In the genomic region with DNA sequence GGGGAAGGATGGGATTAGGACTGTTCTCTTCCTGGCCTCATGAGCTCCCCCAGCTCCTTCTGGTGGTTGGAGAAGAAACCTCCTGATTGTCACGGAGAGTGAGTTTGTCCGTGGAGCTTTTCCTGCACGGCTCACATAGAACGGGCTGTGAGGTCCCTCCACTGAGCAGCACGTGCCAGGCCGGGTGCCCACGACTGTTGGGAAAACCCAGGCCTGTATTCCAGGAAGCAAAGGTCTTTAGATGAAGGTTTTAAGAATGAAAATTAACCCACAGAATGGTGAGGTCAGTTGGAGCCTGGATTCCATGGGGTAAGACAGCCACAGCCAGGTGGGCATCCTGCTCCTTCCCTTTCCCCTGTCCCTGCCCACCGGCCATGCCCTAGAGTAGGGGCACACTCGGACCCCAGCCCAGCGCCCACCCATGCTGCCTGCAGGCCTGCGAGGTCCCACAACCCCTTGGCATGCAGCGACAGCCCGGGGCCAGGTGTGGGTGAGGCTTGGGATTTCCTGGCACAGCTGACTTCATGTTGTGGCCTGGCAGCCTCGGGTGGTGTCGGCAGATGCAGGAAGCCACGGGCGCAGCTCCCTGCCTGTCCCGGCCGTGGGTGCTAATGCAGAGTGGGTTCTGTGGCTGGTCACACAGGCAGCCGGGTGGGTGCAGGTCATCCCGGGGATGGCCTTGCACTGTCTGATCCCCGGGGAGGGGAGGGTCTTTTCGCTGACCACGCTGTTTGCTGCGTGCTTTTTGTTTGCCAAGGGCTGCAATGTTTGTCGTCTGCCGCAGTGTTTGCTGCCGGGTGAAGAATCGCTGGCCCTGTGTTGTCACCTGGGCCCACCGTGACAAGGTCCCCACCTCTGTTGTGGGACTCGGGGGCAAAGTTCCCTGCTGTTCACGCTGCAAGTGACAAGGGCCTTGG, we compare ENCODE assay signal across 1 cellular context.
TF ChIP-seq lines count a peak whose summit lies in the region.

No MANE protein-coding gene starts in this region.

TF ChIP-seq in HepG2, 621 proteins besides CTCF, POLR2A, EP300 and RAD21 (continued from another document and continues in another):
- TF ChIP-seq, protein P1, sequence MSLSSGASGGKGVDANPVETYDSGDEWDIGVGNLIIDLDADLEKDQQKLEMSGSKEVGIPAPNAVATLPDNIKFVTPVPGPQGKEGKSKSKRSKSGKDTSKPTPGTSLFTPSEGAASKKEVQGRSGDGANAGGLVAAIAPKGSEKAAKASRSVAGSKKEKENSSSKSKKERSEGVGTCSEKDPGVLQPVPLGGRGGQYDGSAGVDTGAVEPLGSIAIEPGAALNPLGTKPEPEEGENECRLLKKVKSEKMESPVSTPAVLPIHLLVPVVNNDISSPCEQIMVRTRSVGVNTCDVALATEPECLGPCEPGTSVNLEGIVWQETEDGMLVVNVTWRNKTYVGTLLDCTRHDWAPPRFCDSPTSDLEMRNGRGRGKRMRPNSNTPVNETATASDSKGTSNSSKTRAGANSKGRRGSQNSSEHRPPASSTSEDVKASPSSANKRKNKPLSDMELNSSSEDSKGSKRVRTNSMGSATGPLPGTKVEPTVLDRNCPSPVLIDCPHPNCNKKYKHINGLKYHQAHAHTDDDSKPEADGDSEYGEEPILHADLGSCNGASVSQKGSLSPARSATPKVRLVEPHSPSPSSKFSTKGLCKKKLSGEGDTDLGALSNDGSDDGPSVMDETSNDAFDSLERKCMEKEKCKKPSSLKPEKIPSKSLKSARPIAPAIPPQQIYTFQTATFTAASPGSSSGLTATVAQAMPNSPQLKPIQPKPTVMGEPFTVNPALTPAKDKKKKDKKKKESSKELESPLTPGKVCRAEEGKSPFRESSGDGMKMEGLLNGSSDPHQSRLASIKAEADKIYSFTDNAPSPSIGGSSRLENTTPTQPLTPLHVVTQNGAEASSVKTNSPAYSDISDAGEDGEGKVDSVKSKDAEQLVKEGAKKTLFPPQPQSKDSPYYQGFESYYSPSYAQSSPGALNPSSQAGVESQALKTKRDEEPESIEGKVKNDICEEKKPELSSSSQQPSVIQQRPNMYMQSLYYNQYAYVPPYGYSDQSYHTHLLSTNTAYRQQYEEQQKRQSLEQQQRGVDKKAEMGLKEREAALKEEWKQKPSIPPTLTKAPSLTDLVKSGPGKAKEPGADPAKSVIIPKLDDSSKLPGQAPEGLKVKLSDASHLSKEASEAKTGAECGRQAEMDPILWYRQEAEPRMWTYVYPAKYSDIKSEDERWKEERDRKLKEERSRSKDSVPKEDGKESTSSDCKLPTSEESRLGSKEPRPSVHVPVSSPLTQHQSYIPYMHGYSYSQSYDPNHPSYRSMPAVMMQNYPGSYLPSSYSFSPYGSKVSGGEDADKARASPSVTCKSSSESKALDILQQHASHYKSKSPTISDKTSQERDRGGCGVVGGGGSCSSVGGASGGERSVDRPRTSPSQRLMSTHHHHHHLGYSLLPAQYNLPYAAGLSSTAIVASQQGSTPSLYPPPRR (CRISPR knock-in tag; IDR thresholded peaks at IDR 0.05; ENCODE audit: borderline replicate concordance) = peak; percentile 98
- peak; percentile 61 for TF ChIP-seq TP53 (CRISPR knock-in tag; conservative IDR thresholded peaks at IDR 0.05)
- TF ChIP-seq, protein P2, sequence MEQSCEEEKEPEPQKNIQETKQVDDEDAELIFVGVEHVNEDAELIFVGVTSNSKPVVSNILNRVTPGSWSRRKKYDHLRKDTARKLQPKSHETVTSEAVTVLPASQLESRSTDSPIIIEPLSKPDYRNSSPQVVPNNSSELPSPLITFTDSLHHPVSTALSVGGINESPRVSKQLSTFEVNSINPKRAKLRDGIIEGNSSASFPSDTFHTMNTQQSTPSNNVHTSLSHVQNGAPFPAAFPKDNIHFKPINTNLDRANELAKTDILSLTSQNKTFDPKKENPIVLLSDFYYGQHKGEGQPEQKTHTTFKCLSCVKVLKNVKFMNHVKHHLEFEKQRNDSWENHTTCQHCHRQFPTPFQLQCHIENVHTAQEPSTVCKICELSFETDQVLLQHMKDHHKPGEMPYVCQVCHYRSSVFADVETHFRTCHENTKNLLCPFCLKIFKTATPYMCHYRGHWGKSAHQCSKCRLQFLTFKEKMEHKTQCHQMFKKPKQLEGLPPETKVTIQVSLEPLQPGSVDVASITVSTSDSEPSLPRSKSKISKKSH (CRISPR knock-in tag; IDR thresholded peaks at IDR 0.05; ENCODE audit: borderline replicate concordance) = 0 out of 2 replicates have a peak, but pooled peaks have one; percentile 67
- TF ChIP-seq MIXL1 (CRISPR knock-in tag; IDR thresholded peaks at IDR 0.05) = peak; percentile 84
- peak; percentile 94; the same call in 1 of the 2 replicates for TF ChIP-seq ZNF614 (CRISPR knock-in tag; IDR thresholded peaks at IDR 0.05; ENCODE audit: borderline replicate concordance)
- TF ChIP-seq KMT2B (CRISPR knock-in tag; IDR thresholded peaks at IDR 0.05) = peak; percentile 63; the same call in 1 of the 2 replicates
- peak; percentile 98 for TF ChIP-seq SALL1 (CRISPR knock-in tag; IDR thresholded peaks at IDR 0.05)
- peak; percentile 65; the same call in 1 of the 2 replicates for TF ChIP-seq TMF1 (CRISPR knock-in tag; IDR thresholded peaks at IDR 0.05; ENCODE audit: low read depth)
- TF ChIP-seq ELF1 (CRISPR knock-in tag; IDR thresholded peaks at IDR 0.05) = peak; percentile 69
- TF ChIP-seq ZBTB38 (CRISPR knock-in tag; IDR thresholded peaks at IDR 0.05) = peak; percentile 97
- TF ChIP-seq, protein P3, sequence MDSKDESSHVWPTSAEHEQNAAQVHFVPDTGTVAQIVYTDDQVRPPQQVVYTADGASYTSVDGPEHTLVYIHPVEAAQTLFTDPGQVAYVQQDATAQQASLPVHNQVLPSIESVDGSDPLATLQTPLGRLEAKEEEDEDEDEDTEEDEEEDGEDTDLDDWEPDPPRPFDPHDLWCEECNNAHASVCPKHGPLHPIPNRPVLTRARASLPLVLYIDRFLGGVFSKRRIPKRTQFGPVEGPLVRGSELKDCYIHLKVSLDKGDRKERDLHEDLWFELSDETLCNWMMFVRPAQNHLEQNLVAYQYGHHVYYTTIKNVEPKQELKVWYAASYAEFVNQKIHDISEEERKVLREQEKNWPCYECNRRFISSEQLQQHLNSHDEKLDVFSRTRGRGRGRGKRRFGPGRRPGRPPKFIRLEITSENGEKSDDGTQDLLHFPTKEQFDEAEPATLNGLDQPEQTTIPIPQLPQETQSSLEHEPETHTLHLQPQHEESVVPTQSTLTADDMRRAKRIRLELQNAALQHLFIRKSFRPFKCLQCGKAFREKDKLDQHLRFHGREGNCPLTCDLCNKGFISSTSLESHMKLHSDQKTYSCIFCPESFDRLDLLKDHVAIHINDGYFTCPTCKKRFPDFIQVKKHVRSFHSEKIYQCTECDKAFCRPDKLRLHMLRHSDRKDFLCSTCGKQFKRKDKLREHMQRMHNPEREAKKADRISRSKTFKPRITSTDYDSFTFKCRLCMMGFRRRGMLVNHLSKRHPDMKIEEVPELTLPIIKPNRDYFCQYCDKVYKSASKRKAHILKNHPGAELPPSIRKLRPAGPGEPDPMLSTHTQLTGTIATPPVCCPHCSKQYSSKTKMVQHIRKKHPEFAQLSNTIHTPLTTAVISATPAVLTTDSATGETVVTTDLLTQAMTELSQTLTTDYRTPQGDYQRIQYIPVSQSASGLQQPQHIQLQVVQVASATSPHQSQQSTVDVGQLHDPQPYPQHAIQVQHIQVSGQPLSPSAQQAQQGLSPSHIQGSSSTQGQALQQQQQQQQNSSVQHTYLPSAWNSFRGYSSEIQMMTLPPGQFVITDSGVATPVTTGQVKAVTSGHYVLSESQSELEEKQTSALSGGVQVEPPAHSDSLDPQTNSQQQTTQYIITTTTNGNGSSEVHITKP (CRISPR knock-in tag; IDR thresholded peaks at IDR 0.05; ENCODE audit: low read depth) = peak; percentile 70
- peak; percentile 56; the same call in 1 of the 2 replicates for TF ChIP-seq SIX1 (CRISPR knock-in tag; IDR thresholded peaks at IDR 0.05; ENCODE audit: borderline replicate concordance)
- peak; percentile 75; the same call in 1 of the 2 replicates for TF ChIP-seq TFDP1 (CRISPR knock-in tag; IDR thresholded peaks at IDR 0.05; ENCODE audit: borderline replicate concordance)
- peak; percentile 37 for TF ChIP-seq STAG1 (CRISPR knock-in tag; IDR thresholded peaks at IDR 0.05)
- TF ChIP-seq NR2C2 (CRISPR knock-in tag; IDR thresholded peaks at IDR 0.05; ENCODE audit: borderline replicate concordance) = peak; percentile 84
- TF ChIP-seq, protein P4, sequence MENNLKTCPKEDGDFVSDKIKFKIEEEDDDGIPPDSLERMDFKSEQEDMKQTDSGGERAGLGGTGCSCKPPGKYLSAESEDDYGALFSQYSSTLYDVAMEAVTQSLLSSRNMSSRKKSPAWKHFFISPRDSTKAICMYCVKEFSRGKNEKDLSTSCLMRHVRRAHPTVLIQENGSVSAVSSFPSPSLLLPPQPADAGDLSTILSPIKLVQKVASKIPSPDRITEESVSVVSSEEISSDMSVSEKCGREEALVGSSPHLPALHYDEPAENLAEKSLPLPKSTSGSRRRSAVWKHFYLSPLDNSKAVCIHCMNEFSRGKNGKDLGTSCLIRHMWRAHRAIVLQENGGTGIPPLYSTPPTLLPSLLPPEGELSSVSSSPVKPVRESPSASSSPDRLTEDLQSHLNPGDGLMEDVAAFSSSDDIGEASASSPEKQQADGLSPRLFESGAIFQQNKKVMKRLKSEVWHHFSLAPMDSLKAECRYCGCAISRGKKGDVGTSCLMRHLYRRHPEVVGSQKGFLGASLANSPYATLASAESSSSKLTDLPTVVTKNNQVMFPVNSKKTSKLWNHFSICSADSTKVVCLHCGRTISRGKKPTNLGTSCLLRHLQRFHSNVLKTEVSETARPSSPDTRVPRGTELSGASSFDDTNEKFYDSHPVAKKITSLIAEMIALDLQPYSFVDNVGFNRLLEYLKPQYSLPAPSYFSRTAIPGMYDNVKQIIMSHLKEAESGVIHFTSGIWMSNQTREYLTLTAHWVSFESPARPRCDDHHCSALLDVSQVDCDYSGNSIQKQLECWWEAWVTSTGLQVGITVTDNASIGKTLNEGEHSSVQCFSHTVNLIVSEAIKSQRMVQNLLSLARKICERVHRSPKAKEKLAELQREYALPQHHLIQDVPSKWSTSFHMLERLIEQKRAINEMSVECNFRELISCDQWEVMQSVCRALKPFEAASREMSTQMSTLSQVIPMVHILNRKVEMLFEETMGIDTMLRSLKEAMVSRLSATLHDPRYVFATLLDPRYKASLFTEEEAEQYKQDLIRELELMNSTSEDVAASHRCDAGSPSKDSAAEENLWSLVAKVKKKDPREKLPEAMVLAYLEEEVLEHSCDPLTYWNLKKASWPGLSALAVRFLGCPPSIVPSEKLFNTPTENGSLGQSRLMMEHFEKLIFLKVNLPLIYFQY (CRISPR knock-in tag; IDR thresholded peaks at IDR 0.05; ENCODE audit: borderline replicate concordance) = peak; percentile 47; the same call in 1 of the 2 replicates
- TF ChIP-seq ZFP90 (CRISPR knock-in tag; IDR thresholded peaks at IDR 0.05; ENCODE audit: borderline replicate concordance) = peak; percentile 46
- TF ChIP-seq, protein P5, sequence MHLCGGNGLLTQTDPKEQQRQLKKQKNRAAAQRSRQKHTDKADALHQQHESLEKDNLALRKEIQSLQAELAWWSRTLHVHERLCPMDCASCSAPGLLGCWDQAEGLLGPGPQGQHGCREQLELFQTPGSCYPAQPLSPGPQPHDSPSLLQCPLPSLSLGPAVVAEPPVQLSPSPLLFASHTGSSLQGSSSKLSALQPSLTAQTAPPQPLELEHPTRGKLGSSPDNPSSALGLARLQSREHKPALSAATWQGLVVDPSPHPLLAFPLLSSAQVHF (CRISPR knock-in tag; IDR thresholded peaks at IDR 0.05) = peak; percentile 73; the same call in 1 of the 2 replicates
- TF ChIP-seq IKZF5 (CRISPR knock-in tag; IDR thresholded peaks at IDR 0.05) = peak; percentile 93; the same call in 1 of the 2 replicates
- peak; percentile 14; the same call in 1 of the 2 replicates for TF ChIP-seq HES4 (CRISPR knock-in tag; IDR thresholded peaks at IDR 0.05; ENCODE audit: borderline replicate concordance)
- 0 out of 2 replicates have a peak, but pooled peaks have one; percentile 62 for TF ChIP-seq PRMT3 (CRISPR knock-in tag; IDR thresholded peaks at IDR 0.05; ENCODE audit: borderline replicate concordance, low read depth)
- peak; percentile 57 for TF ChIP-seq PHF8 (CRISPR knock-in tag; IDR thresholded peaks at IDR 0.05)
- peak; percentile 32; the same call in 1 of the 2 replicates for TF ChIP-seq HOMEZ (CRISPR knock-in tag; IDR thresholded peaks at IDR 0.05; ENCODE audit: low read depth)
